Comparison of ENCODE assay signal across 8 cellular contexts in genomic region chr7:100799037-100799896, GRCh38. TPM values are rescaled to one million over a fixed set of nuclear protein-coding genes. Genes with fewer than 3 reads are reported as not detected.
DNase-seq lines count a peak whose midpoint lies in the region; ATAC-seq and TF ChIP-seq lines count a peak whose summit lies in the region.

No MANE protein-coding gene starts in this region.

- H3K27ac Mint-ChIP-seq in T-helper 2 cell treated with Interferon-gamma antibody and Interleukin-4, amounts not matched to agents 5 μg/mL and 100 μg/mL, for 36 hours = no peak overlapping the region

- intact Hi-C loops in left colon (cut with DNase I, micrococcal nuclease) = loop anchor here in 1 of 2 donors (2.0 kb wide), 1 partner anchor 54 kb away; the partner anchor contains the start of gene SLC12A9

- no peaks in the 10 kb centered on the region for H3K27me3 ChIP-seq in brain microvascular endothelial cell (replicated peaks)

- in situ Hi-C loops in brain microvascular endothelial cell (cut with HindIII; ENCODE audit: low pct_ligation_motif_present, low sequenced_read_pairs) = no loop called here

- peaks cover 5% of the 10 kb centered on the region for H3K4me1 Mint-ChIP-seq in T-helper 2 cell treated with Interferon-gamma antibody and Interleukin-4, amounts not matched to agents 5 μg/mL and 100 μg/mL, for 36 hours (ENCODE audit: low read depth)

- peaks cover 5% of the 10 kb centered on the region for H3K36me3 ChIP-seq in brain microvascular endothelial cell (replicated peaks)

- ATAC-seq in left colon = peak; percentile 47
- no peak for ATAC-seq in HG03520 (IDR thresholded peaks at IDR 0.05; ENCODE audit: unreplicated experiment)
- no peak for ATAC-seq in GM19452 (IDR thresholded peaks at IDR 0.05; ENCODE audit: unreplicated experiment)

- H3K27me3 Mint-ChIP-seq in T-helper 2 cell treated with Interferon-gamma antibody and Interleukin-4, amounts not matched to agents 5 μg/mL and 100 μg/mL, for 36 hours (ENCODE audit: low read depth) = peaks cover 3% of the 10 kb centered on the region

- H3K4me3 Mint-ChIP-seq in T-helper 2 cell treated with Interferon-gamma antibody and Interleukin-4, amounts not matched to agents 5 μg/mL and 100 μg/mL, for 36 hours = no peak overlapping the region

- H3K27ac ChIP-seq in brain microvascular endothelial cell = no peak overlapping the region

- no peaks in the 10 kb centered on the region for H3K9me3 Mint-ChIP-seq in T-helper 2 cell treated with Interferon-gamma antibody and Interleukin-4, amounts not matched to agents 5 μg/mL and 100 μg/mL, for 36 hours

- no peak overlapping the region for H3K4me3 ChIP-seq in brain microvascular endothelial cell (ENCODE audit: low read depth, low read length)

- H3K36me3 Mint-ChIP-seq in T-helper 2 cell treated with Interferon-gamma antibody and Interleukin-4, amounts not matched to agents 5 μg/mL and 100 μg/mL, for 36 hours (ENCODE audit: low read depth) = no peaks in the 10 kb centered on the region

- TF ChIP-seq CTCF in brain microvascular endothelial cell (IDR thresholded peaks at IDR 0.05; ENCODE audit: low read depth, low read length, missing control alignments) = peak; percentile 83

- DNase-seq in ELF-1 (ENCODE audit: low read depth, low spot score) = peak; percentile 89
- DNase-seq in LoVo (ENCODE audit: low spot score) = peak; percentile 57
- peak; percentile 21 for DNase-seq in T-helper 2 cell treated with Interferon-gamma antibody and Interleukin-4, amounts not matched to agents 5 μg/mL and 100 μg/mL, for 36 hours (ENCODE audit: low spot score)
- peak; percentile 26 for DNase-seq in brain microvascular endothelial cell
- peak; percentile 65 to 78 for DNase-seq in left colon
- DNase-seq in stimulated activated CD4-positive, alpha-beta T cell treated with anti-CD3 and anti-CD28 coated beads, TNF-alpha, amount 100 ng/mL, for 1 hour (ENCODE audit: low read depth in 3 of 3, low spot score in 1 of 3) = peak in 2 of 3 donors; percentile 7 to 25

RNA-seq across cellular contexts. Expression of gene EPHB4, which starts 28.1 kb away (rescaled TPM):
- total RNA-seq in left colon = 10 to 100 TPM; 34.3 to 39.3 TPM

RNA-seq across cellular contexts. Expression of gene SLC12A9, which starts 53.2 kb away (rescaled TPM):
- 10 to 100 TPM; 31.0 to 33.6 TPM for total RNA-seq in left colon

Comparison
In these comparisons a context has a peak if more than half of its experiments do, and no peak if none do; other contexts are left out.
1. DNase-seq: peak in every context shown above with its lines; median percentile 89 in ELF-1; 72 in left colon; 57 in LoVo; 26 in brain microvascular endothelial cell; 21 in T-helper 2 cell treated with Interferon-gamma antibody and Interleukin-4, amounts not matched to agents 5 μg/mL and 100 μg/mL, for 36 hours; 16 in stimulated activated CD4-positive, alpha-beta T cell treated with anti-CD3 and anti-CD28 coated beads, TNF-alpha, amount 100 ng/mL, for 1 hour.